In genomic region chr3:51994530-51994929, GRCh38 we compare ENCODE assay signal across 9 cellular contexts. TPM values are rescaled to one million over a fixed set of nuclear protein-coding genes. Genes with fewer than 3 reads are reported as not detected.
A peak's percentile ranks its signal among the peaks of the same experiment; 100 is the strongest.
DNase-seq lines count a peak whose midpoint lies in the region; ATAC-seq and TF ChIP-seq lines count a peak whose summit lies in the region.
"Had no signal": no experiment of that assay in that cellular context is flagged by ENCODE, and none has a peak within 500 bp of the region (broad histone marks: within the 10 kb centered on the region; RNA-seq: fewer than 3 reads in every experiment).

No MANE protein-coding gene starts in this region.

- TF ChIP-seq CTCF in GM23338 (conservative IDR thresholded peaks at IDR 0.05; ENCODE audit: low read depth in 2 of 2), result no peak
- TF ChIP-seq CTCF in fibroblast of mammary gland (conservative IDR thresholded peaks at IDR 0.05; ENCODE audit: control insufficient read depth, insufficient read depth, low read depth, low read length), result no peak
- TF ChIP-seq CTCF in gastrocnemius medialis (IDR thresholded peaks at IDR 0.05 in 4 of 5, conservative IDR thresholded peaks at IDR 0.05 in 1 of 5), result no peak

- no peak for ATAC-seq in GM23338
- ATAC-seq in T-helper 17 cell, result no peak
- ATAC-seq in gastrocnemius medialis, result no peak
- ATAC-seq in GM21390 (IDR thresholded peaks at IDR 0.05; ENCODE audit: unreplicated experiment), result no peak
- no peak for ATAC-seq in HG03457 (IDR thresholded peaks at IDR 0.05; ENCODE audit: unreplicated experiment)

- H3K27me3 Mint-ChIP-seq in GM23338 (ENCODE audit: insufficient read depth, low read depth, poor library complexity), result peaks cover 24% of the 10 kb centered on the region
- H3K27me3 Mint-ChIP-seq in T-helper 17 cell, result no peaks in the 10 kb centered on the region

- H2AFZ ChIP-seq in GM23338, result no peak overlapping the region

- peak overlapping the region; percentile 100 for H3K4me2 ChIP-seq in GM23338

- peaks cover 25% of the 10 kb centered on the region for H3K4me1 ChIP-seq in GM23338 (ENCODE audit: insufficient read depth)
- peaks cover 14 to 26% of the 10 kb centered on the region in 2 donors for H3K4me1 ChIP-seq in gastrocnemius medialis

- peak overlapping the region; percentile 94 for H3K4me3 ChIP-seq in GM23338
- H3K4me3 ChIP-seq in fibroblast of mammary gland (ENCODE audit: control insufficient read depth, low read depth, low read length), result peak overlapping the region; percentile 100
- H3K4me3 ChIP-seq in gastrocnemius medialis, result peak overlapping the region; percentile 80 to 91 (median 87)

- H3K79me2 ChIP-seq in GM23338 (replicated peaks; ENCODE audit: insufficient read depth), result peaks cover 18% of the 10 kb centered on the region

- H4K20me1 ChIP-seq in GM23338 (replicated peaks; ENCODE audit: insufficient read depth), result peaks cover 12% of the 10 kb centered on the region

- H3K27me3 ChIP-seq in GM23338 (ENCODE audit: insufficient read depth) (no peaks in the 10 kb centered on the region), gastrocnemius medialis (no peaks in the 10 kb centered on the region)

- peaks cover 43% of the 10 kb centered on the region for H3F3A ChIP-seq in GM23338 (replicated peaks; ENCODE audit: low read depth)

- intact Hi-C loops in gastrocnemius medialis (cut with DNase I; ENCODE audit: low total_unique reads), result no loop called here

- H3K9me2 ChIP-seq in GM23338 (ENCODE audit: insufficient read depth), result no peaks in the 10 kb centered on the region

- H3K9me3 ChIP-seq in T-helper 17 cell (ENCODE audit: control insufficient read depth, low read length, poor library complexity, severe bottlenecking) (no peaks in the 10 kb centered on the region), gastrocnemius medialis (no peaks in the 10 kb centered on the region)

- in situ Hi-C loops in gastrocnemius medialis (cut with MboI; ENCODE audit: low sequenced_read_pairs in 4 of 4), result loop anchor here in 2 of 4 donors (10.0 kb wide), 1 partner anchor 50 kb away; the partner anchor contains the start of genes PARP3 (in 2 of the 2) and RRP9 (in 2 of the 2)

- H3K27ac Mint-ChIP-seq in GM23338 (peak overlapping the region; percentile 100), T-helper 17 cell (peak overlapping the region; percentile 99)

- peaks cover 4% of the 10 kb centered on the region; the same call in 1 of the 3 replicates for H3K9me3 Mint-ChIP-seq in GM23338

- H3K36me3 Mint-ChIP-seq in GM23338 (ENCODE audit: low read depth) (peaks cover 49% of the 10 kb centered on the region), T-helper 17 cell (ENCODE audit: low read depth) (peaks cover 2% of the 10 kb centered on the region)

- peak overlapping the region; percentile 92 for H3K27ac ChIP-seq in GM23338 (ENCODE audit: low read depth)
- peak overlapping the region; percentile 84 to 89 (median 88) for H3K27ac ChIP-seq in gastrocnemius medialis
- no peak overlapping the region for H3K27ac ChIP-seq in substantia nigra (ENCODE audit: low read depth, low read length, poor library complexity, severe bottlenecking)

- H3K4me1 Mint-ChIP-seq in GM23338 (peaks cover 29% of the 10 kb centered on the region), T-helper 17 cell (peaks cover 20% of the 10 kb centered on the region)

- TF ChIP-seq POLR2A in gastrocnemius medialis (IDR thresholded peaks at IDR 0.05), result no peak

- H3K36me3 ChIP-seq in GM23338 (ENCODE audit: insufficient read depth), result peaks cover 28% of the 10 kb centered on the region
- peaks cover 0 to 31% of the 10 kb centered on the region in 2 donors for H3K36me3 ChIP-seq in gastrocnemius medialis

- DNase-seq in GM23338 (ENCODE audit: low spot score), result no peak
- DNase-seq in T-helper 17 cell, result no peak
- no peak for DNase-seq in fibroblast of mammary gland (ENCODE audit: low read depth)
- DNase-seq in gastrocnemius medialis, result no peak
- no peak for DNase-seq in DMS53 treated with DMSO at 0.1 percent for 48 hours (lab: John Stamatoyannopoulos, UW; ENCODE audit: unreplicated experiment)
- DNase-seq in substantia nigra (lab: John Stamatoyannopoulos, UW), result no peak
- DNase-seq: stimulated activated CD8-positive, alpha-beta memory T cell treated with anti-CD3 and anti-CD28 coated beads, Interleukin-4, amount 100 ng/mL, for 48 hours had no signal

- H3K4me3 Mint-ChIP-seq in GM23338, result peak overlapping the region; percentile 100
- peak overlapping the region; percentile 100 for H3K4me3 Mint-ChIP-seq in T-helper 17 cell

TF ChIP-seq in GM23338, 12 proteins besides CTCF, POLR2A, EP300 and RAD21 (continues in another document):
- TF ChIP-seq, protein P1, sequence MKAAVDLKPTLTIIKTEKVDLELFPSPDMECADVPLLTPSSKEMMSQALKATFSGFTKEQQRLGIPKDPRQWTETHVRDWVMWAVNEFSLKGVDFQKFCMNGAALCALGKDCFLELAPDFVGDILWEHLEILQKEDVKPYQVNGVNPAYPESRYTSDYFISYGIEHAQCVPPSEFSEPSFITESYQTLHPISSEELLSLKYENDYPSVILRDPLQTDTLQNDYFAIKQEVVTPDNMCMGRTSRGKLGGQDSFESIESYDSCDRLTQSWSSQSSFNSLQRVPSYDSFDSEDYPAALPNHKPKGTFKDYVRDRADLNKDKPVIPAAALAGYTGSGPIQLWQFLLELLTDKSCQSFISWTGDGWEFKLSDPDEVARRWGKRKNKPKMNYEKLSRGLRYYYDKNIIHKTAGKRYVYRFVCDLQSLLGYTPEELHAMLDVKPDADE (IDR thresholded peaks at IDR 0.05), result no peak

RNA-seq across cellular contexts. Expression of gene RPL29, which starts 1.2 kb away (rescaled TPM):
- total RNA-seq in GM23338 (2014; rRNA removed; shearing (Covaris generic)), result 1,341 and 1,471 TPM in 2 replicates
- 1,864 and 1,983 TPM in 2 replicates for polyA plus RNA-seq in GM23338 (2016; fragmentation: Nextera tagmentation; extraction: Ambion mirVana)
- total RNA-seq in T-helper 17 cell (1,000 to 10,000 TPM; 1,359 to 1,493 TPM), gastrocnemius medialis (1,000 to 10,000 TPM; 1,885 to 2,483 (median 2,154) TPM)

RNA-seq across cellular contexts. Expression of gene ACY1, which starts 11.2 kb away (rescaled TPM):
- total RNA-seq in GM23338 (2014; rRNA removed; shearing (Covaris generic)), result 62.8 and 91.3 TPM in 2 replicates
- polyA plus RNA-seq in GM23338 (2016; fragmentation: Nextera tagmentation; extraction: Ambion mirVana), result 35.8 and 38.4 TPM in 2 replicates
- 1 to 10 TPM; 7.1 to 7.6 TPM for total RNA-seq in T-helper 17 cell
- total RNA-seq in gastrocnemius medialis, result 10 to 100 TPM; 33.5 to 79.3 (median 43.2) TPM

RNA-seq across cellular contexts. Expression of gene ABHD14A, which starts 19.7 kb away (rescaled TPM):
- 4.3 and 7.8 TPM in 2 replicates for total RNA-seq in GM23338 (2014; rRNA removed; shearing (Covaris generic))
- 12.7 TPM in 2 replicates for polyA plus RNA-seq in GM23338 (2016; fragmentation: Nextera tagmentation; extraction: Ambion mirVana)
- total RNA-seq in T-helper 17 cell (10 to 100 TPM; 13.9 to 14.6 TPM), gastrocnemius medialis (10 to 100 TPM in 3 of 4 donors, 1 to 10 TPM in 1; 8.7 to 37.9 (median 29.9) TPM)

RNA-seq across cellular contexts. Expression of gene ABHD14B, which starts 20.7 kb away (rescaled TPM):
- total RNA-seq in GM23338 (2014; rRNA removed; shearing (Covaris generic)), result 8.0 and 11.1 TPM in 2 replicates
- 5.8 and 8.9 TPM in 2 replicates for polyA plus RNA-seq in GM23338 (2016; fragmentation: Nextera tagmentation; extraction: Ambion mirVana)
- total RNA-seq in T-helper 17 cell, result 10 to 100 TPM; 34.8 to 51.1 TPM
- 10 to 100 TPM; 11.2 to 21.0 (median 17.2) TPM for total RNA-seq in gastrocnemius medialis

RNA-seq across cellular contexts. Expression of gene PCBP4, which starts 27.3 kb away (rescaled TPM):
- total RNA-seq in GM23338 (2014; rRNA removed; shearing (Covaris generic)), result 26.8 and 37.6 TPM in 2 replicates
- polyA plus RNA-seq in GM23338 (2016; fragmentation: Nextera tagmentation; extraction: Ambion mirVana), result 11.8 and 14.1 TPM in 2 replicates
- total RNA-seq in T-helper 17 cell (10 to 100 TPM; 20.2 to 28.7 TPM), gastrocnemius medialis (100 to 1,000 TPM; 184 to 320 (median 199) TPM)
